ENCODE assay signal across 8 cellular contexts in genomic region chr3:138348107-138348949, GRCh38. TPM values are rescaled to one million over a fixed set of nuclear protein-coding genes. Genes with fewer than 3 reads are reported as not detected.
A peak's percentile ranks its signal among the peaks of the same experiment; 100 is the strongest.
DNase-seq lines count a peak whose midpoint lies in the region; ATAC-seq lines count a peak whose summit lies in the region.

Gene MRAS, plus strand, starts transcription at chr3:138348579. Its CDS starts 24,305 bp downstream, at chr3:138372884.

- peak within 1 kb of the TSS; percentile 86 for H3K4me3 Mint-ChIP-seq in activated T-cell treated with anti-CD3 and anti-CD28 coated beads, Interleukin-2, amount 50 U/mL, for 24 hours

- peaks cover 25% of the 10 kb centered on the region for H3K27me3 ChIP-seq in mononuclear cell (ENCODE audit: insufficient read depth, low read length)

- peak; percentile 67 for DNase-seq in activated effector memory CD4-positive, alpha-beta T cell treated with anti-CD3 and anti-CD28 coated beads, Interleukin-2, amount 50 U/mL, for 16 hours
- no peak for DNase-seq in activated effector memory CD4-positive, alpha-beta T cell treated with Interleukin-2 at 50 U/mL for 16 hours
- peak; percentile 78 for DNase-seq in NCI-H2171 treated with DMSO at 0.1 percent for 48 hours (lab: John Stamatoyannopoulos, UW)
- DNase-seq in activated T-cell treated with anti-CD3 and anti-CD28 coated beads, Interleukin-2, amount 50 U/mL, for 24 hours: peak; percentile 54
- peak; percentile 80 for DNase-seq in fibroblast of gingiva (ENCODE audit: low read depth)
- DNase-seq in superior temporal gyrus (ENCODE audit: extremely low spot score): peak; percentile 75

- H3K9me3 ChIP-seq in mononuclear cell (ENCODE audit: low read depth, low read length): no peaks in the 10 kb centered on the region

- peaks cover 1% of the 10 kb centered on the region for H3K36me3 Mint-ChIP-seq in activated T-cell treated with anti-CD3 and anti-CD28 coated beads, Interleukin-2, amount 50 U/mL, for 24 hours (ENCODE audit: low read depth)

- ATAC-seq in GM19328 (IDR thresholded peaks at IDR 0.05; ENCODE audit: unreplicated experiment): no peak

- H3K9me3 Mint-ChIP-seq in activated T-cell treated with anti-CD3 and anti-CD28 coated beads, Interleukin-2, amount 50 U/mL, for 24 hours: peaks cover 2% of the 10 kb centered on the region

- peak within 1 kb of the TSS; percentile 22 for H3K27ac Mint-ChIP-seq in activated T-cell treated with anti-CD3 and anti-CD28 coated beads, Interleukin-2, amount 50 U/mL, for 24 hours

- peaks cover 52% of the 10 kb centered on the region for H3K27me3 Mint-ChIP-seq in activated T-cell treated with anti-CD3 and anti-CD28 coated beads, Interleukin-2, amount 50 U/mL, for 24 hours

- H3K4me1 Mint-ChIP-seq in activated T-cell treated with anti-CD3 and anti-CD28 coated beads, Interleukin-2, amount 50 U/mL, for 24 hours (ENCODE audit: low read depth): peaks cover 6% of the 10 kb centered on the region

- H3K4me3 ChIP-seq in mononuclear cell (ENCODE audit: low read length): peak within 1 kb of the TSS; percentile 47

- H3K4me1 ChIP-seq in mononuclear cell (ENCODE audit: insufficient read depth, low read length): peaks cover 9% of the 10 kb centered on the region

RNA-seq across cellular contexts. Expression of gene MRAS, which starts in this region (rescaled TPM):
- total RNA-seq in mononuclear cell: 5.8 TPM
